In genomic region chr15:33021806-33022389, GRCh38 we compare ENCODE assay signal across 8 cellular contexts.
DNase-seq lines count a peak whose midpoint lies in the region; ATAC-seq, FAIRE-seq and TF ChIP-seq lines count a peak whose summit lies in the region.

No MANE protein-coding gene starts in this region.

- DNase-seq in AG08396 (ENCODE audit: low spot score): peak; percentile 65
- DNase-seq in GM19239 (ENCODE audit: insufficient read length, low spot score): peak; percentile 39
- peak; percentile 84 for DNase-seq in NCI-H69 (lab: John Stamatoyannopoulos, UW)
- no peak for DNase-seq in breast epithelium (ENCODE audit: low spot score in 2 of 2)
- DNase-seq in kidney glomerular epithelial cell (lab: John Stamatoyannopoulos, UW): peak; percentile 34
- DNase-seq in stimulated activated naive B cell treated with anti-CD40 and anti-IgM and Interleukin-4, amounts not matched to agents 10 μg/mL and 1 μg/mL and 100 μg/mL, for 72 hours: no peak
- no peak for DNase-seq in T-helper 9 cell

- no peak for ATAC-seq in stimulated activated naive B cell treated with anti-CD40 and anti-IgM and Interleukin-4, amounts not matched to agents 10 μg/mL and 1 μg/mL and 100 μg/mL, for 72 hours (replicated peaks)
- ATAC-seq in HG03175 (IDR thresholded peaks at IDR 0.05; ENCODE audit: unreplicated experiment): no peak

- H3K4me3 ChIP-seq in breast epithelium: no peak overlapping the region

- peak; percentile 50 to 77 (median 62) for TF ChIP-seq CTCF in breast epithelium (IDR thresholded peaks at IDR 0.05)

- H3K27me3 ChIP-seq in breast epithelium: no peaks in the 10 kb centered on the region

- intact Hi-C loops in breast epithelium (cut with DNase I; ENCODE audit: low total_unique reads): no loop called here

- no peak overlapping the region for H3K27ac Mint-ChIP-seq in stimulated activated naive B cell treated with anti-CD40 and anti-IgM and Interleukin-4, amounts not matched to agents 10 μg/mL and 1 μg/mL and 100 μg/mL, for 72 hours

- H3K9me3 ChIP-seq in breast epithelium: no peaks in the 10 kb centered on the region

- H3K27ac ChIP-seq in breast epithelium: peak overlapping the region; percentile 74 to 89

- H3K9me3 Mint-ChIP-seq in stimulated activated naive B cell treated with anti-CD40 and anti-IgM and Interleukin-4, amounts not matched to agents 10 μg/mL and 1 μg/mL and 100 μg/mL, for 72 hours: peaks cover 0 to 4% of the 10 kb centered on the region in 2 donors

- no peak overlapping the region for H3K4me3 Mint-ChIP-seq in stimulated activated naive B cell treated with anti-CD40 and anti-IgM and Interleukin-4, amounts not matched to agents 10 μg/mL and 1 μg/mL and 100 μg/mL, for 72 hours

- peaks cover 5 to 6% of the 10 kb centered on the region in 2 donors for H3K27me3 Mint-ChIP-seq in stimulated activated naive B cell treated with anti-CD40 and anti-IgM and Interleukin-4, amounts not matched to agents 10 μg/mL and 1 μg/mL and 100 μg/mL, for 72 hours

- H3K4me1 Mint-ChIP-seq in stimulated activated naive B cell treated with anti-CD40 and anti-IgM and Interleukin-4, amounts not matched to agents 10 μg/mL and 1 μg/mL and 100 μg/mL, for 72 hours: no peaks in the 10 kb centered on the region

- no peaks in the 10 kb centered on the region for H3K36me3 Mint-ChIP-seq in stimulated activated naive B cell treated with anti-CD40 and anti-IgM and Interleukin-4, amounts not matched to agents 10 μg/mL and 1 μg/mL and 100 μg/mL, for 72 hours

- peak; percentile 42 for FAIRE-seq in GM19239 (lab: Jason Lieb, UNC)

- H3K4me1 ChIP-seq in breast epithelium: peaks cover 6 to 10% of the 10 kb centered on the region in 2 donors

- TF ChIP-seq POLR2A in breast epithelium (IDR thresholded peaks at IDR 0.05): no peak

- no peaks in the 10 kb centered on the region for H3K36me3 ChIP-seq in breast epithelium

Comparison
In these comparisons a context has a peak if more than half of its experiments do, and no peak if none do; other contexts are left out.
1. DNase-seq: peak in AG08396 (single experiment), GM19239 (single experiment), NCI-H69 (single experiment) and kidney glomerular epithelial cell (single experiment); none in breast epithelium (0 of 2), stimulated activated naive B cell treated with anti-CD40 and anti-IgM and Interleukin-4, amounts not matched to agents 10 μg/mL and 1 μg/mL and 100 μg/mL, for 72 hours (single experiment) and T-helper 9 cell (single experiment).